25 cellular contexts compared by ENCODE assay signal in genomic region chr10:32384185-32384584, GRCh38.
"Had no signal": no experiment of that assay in that cellular context is flagged by ENCODE, and none has a peak within 500 bp of the region (broad histone marks: within the 10 kb centered on the region; RNA-seq: fewer than 3 reads in every experiment).

No MANE protein-coding gene starts in this region.

- ATAC-seq: activated T-helper 17 cell treated with anti-CD3 and anti-CD28 coated beads, Interleukin-2, amount 50 U/mL, for 72 hours; heart left ventricle; left cardiac atrium; sciatic nerve; stimulated activated memory B cell treated with anti-CD40 and anti-IgM and Interleukin-4, amounts not matched to agents 10 μg/mL and 1 μg/mL and 100 μg/mL, for 72 hours had no signal

- FAIRE-seq: bronchial epithelial cell, small intestine, TTC549 had no signal

- H3K27me3 ChIP-seq: esophagus squamous epithelium, heart left ventricle, testis, vagina had no signal

- H3K4me1 ChIP-seq: testis, vagina had no signal

- H3K27ac ChIP-seq: esophagus squamous epithelium, heart left ventricle, testis, vagina, WERI-Rb-1 had no signal

- DNase-seq: activated CD4-positive, alpha-beta T cell treated with anti-CD3 and anti-CD28 coated beads for 1 hour; activated CD4-positive, alpha-beta T cell treated with anti-CD3 and anti-CD28 coated beads, Interleukin-2, amount 50 U/mL, for 1 hour; activated CD8-positive, alpha-beta memory T cell treated with anti-CD3 and anti-CD28 coated beads for 24 hours; activated CD8-positive, alpha-beta memory T cell treated with anti-CD3 and anti-CD28 coated beads, Interleukin-2, amount 50 U/mL, for 4 hours; activated naive CD8-positive, alpha-beta T cell treated with anti-CD3 and anti-CD28 coated beads, Interleukin-2, amount 10 ng/mL, durations not matched to agents 7 days and 5 days; activated T-cell treated with anti-CD3 and anti-CD28 coated beads, Interleukin-2, amount 50 U/mL, for 24 hours; amygdala; cerebellar nuclear complex; cortex of kidney; endodermal cell; esophagus squamous epithelium; heart left ventricle; islet precursor cell; left cardiac atrium; nucleus accumbens; small intestine; stimulated activated CD4-positive, alpha-beta T cell treated with anti-CD3 and anti-CD28 coated beads, Interleukin-2, amount 100 ng/mL, for 24 hours; testis; WERI-Rb-1 had no signal

- H3K4me3 ChIP-seq: esophagus squamous epithelium, heart left ventricle, testis, vagina had no signal

- H3K9me3 ChIP-seq: esophagus squamous epithelium, heart left ventricle, testis, vagina had no signal

- H3K36me3 ChIP-seq: esophagus squamous epithelium, heart left ventricle, vagina, WERI-Rb-1 had no signal
